ENCODE assay signal across 24 cellular contexts in genomic region chr13:46476174-46476573, GRCh38.
DNase-seq lines count a peak whose midpoint lies in the region; ATAC-seq and TF ChIP-seq lines count a peak whose summit lies in the region.
"Had no signal": no experiment of that assay in that cellular context is flagged by ENCODE, and none has a peak within 500 bp of the region (broad histone marks: within the 10 kb centered on the region; RNA-seq: fewer than 3 reads in every experiment).

No MANE protein-coding gene starts in this region.

- H3K4me1 ChIP-seq in breast epithelium = no peaks in the 10 kb centered on the region
- no peaks in the 10 kb centered on the region for H3K4me1 ChIP-seq in upper lobe of right lung
- no peaks in the 10 kb centered on the region for H3K4me1 ChIP-seq in OCI-LY7 (ENCODE audit: insufficient read depth, low read length, poor library complexity, severe bottlenecking)
- H3K4me1 ChIP-seq: HAP-1 had no signal

- no peak for TF ChIP-seq POLR2A in breast epithelium (IDR thresholded peaks at IDR 0.05)

- no peak overlapping the region for H3K27ac Mint-ChIP-seq in MCF 10A (ENCODE audit: low read depth, unreplicated experiment)
- H3K27ac Mint-ChIP-seq: CD8-positive, alpha-beta memory T cell; GM23338 had no signal

- peaks cover 9% of the 10 kb centered on the region for H3K4me1 Mint-ChIP-seq in MCF 10A (ENCODE audit: insufficient read depth, unreplicated experiment)
- H3K4me1 Mint-ChIP-seq: CD8-positive, alpha-beta memory T cell had no signal

- no peaks in the 10 kb centered on the region for H3K36me3 Mint-ChIP-seq in MCF 10A (ENCODE audit: insufficient read depth, unreplicated experiment)
- H3K36me3 Mint-ChIP-seq: CD8-positive, alpha-beta memory T cell had no signal

- H3K27me3 ChIP-seq in breast epithelium = no peaks in the 10 kb centered on the region
- H3K27me3 ChIP-seq in upper lobe of right lung = no peaks in the 10 kb centered on the region

- DNase-seq in MCF 10A (ENCODE audit: unreplicated experiment) (peak; percentile 26), breast epithelium (ENCODE audit: low spot score in 2 of 2) (no peak), fibroblast of the aortic adventitia (ENCODE audit: low read depth) (peak; percentile 34), upper lobe of right lung (no peak), OCI-LY7 (ENCODE audit: low spot score) (no peak), GM19238 (ENCODE audit: insufficient read length, low spot score) (no peak)
- DNase-seq: AML-193; Calu3; CD8-positive, alpha-beta memory T cell; DMS153; GF-D8; KG1; MV-4-11; NCI-H1105 treated with DMSO at 0.1 percent for 48 hours; NCI-H2029 treated with DMSO at 0.1 percent for 48 hours; NCI-H226; NCI-H510A treated with DMSO at 0.1 percent for 48 hours; NCI-H748 treated with DMSO at 0.1 percent for 48 hours; SIG-M5 had no signal

- H3K9me2 ChIP-seq in OCI-LY7 (ENCODE audit: insufficient read depth, low read length) = no peaks in the 10 kb centered on the region

- no peak overlapping the region for H2AFZ ChIP-seq in OCI-LY7 (ENCODE audit: low read length)
- H2AFZ ChIP-seq: GM23338 had no signal

- H3K9me3 Mint-ChIP-seq in MCF 10A (ENCODE audit: unreplicated experiment) = no peaks in the 10 kb centered on the region
- H3K9me3 Mint-ChIP-seq: CD8-positive, alpha-beta memory T cell; GM23338 had no signal

- CTCF ChIA-PET in MCF 10A (lab: Yijun Ruan, JAX) = interaction anchor here (0.6 kb wide), 1 partner anchor 384 kb away, joined by 3 read pairs; no protein-coding TSS in a partner anchor
- CTCF ChIA-PET in OCI-LY7 (lab: Charles Lee; ENCODE audit: unreplicated experiment) = interaction anchor here (0.6 kb wide), 1 partner anchor 119 kb away, joined by 3 read pairs; no protein-coding TSS in a partner anchor

- TF ChIP-seq CTCF in MCF 10A (IDR thresholded peaks at IDR 0.05; ENCODE audit: unreplicated experiment) (no peak), breast epithelium (IDR thresholded peaks at IDR 0.05) (no peak), fibroblast of the aortic adventitia (IDR thresholded peaks at IDR 0.05; ENCODE audit: insufficient read depth, low read length) (no peak), upper lobe of right lung (IDR thresholded peaks at IDR 0.05) (no peak), OCI-LY7 (conservative IDR thresholded peaks at IDR 0.05; ENCODE audit: low read length) (no peak)

- H3K4me3 ChIP-seq in breast epithelium = no peak overlapping the region
- no peak overlapping the region for H3K4me3 ChIP-seq in fibroblast of the aortic adventitia (ENCODE audit: low read depth, low read length)
- no peak overlapping the region for H3K4me3 ChIP-seq in upper lobe of right lung
- no peak overlapping the region for H3K4me3 ChIP-seq in OCI-LY7 (ENCODE audit: low read depth, low read length, poor library complexity, severe bottlenecking)
- H3K4me3 ChIP-seq: GM23338, HAP-1 had no signal

- POLR2A ChIA-PET in MCF 10A (lab: Yijun Ruan, JAX) (interaction anchor here (0.6 kb wide), 1 partner anchor 195 kb away, joined by 3 read pairs; no protein-coding TSS in a partner anchor), OCI-LY7 (lab: Charles Lee) (no interaction called here)

- no peaks in the 10 kb centered on the region for H3K36me3 ChIP-seq in breast epithelium
- no peaks in the 10 kb centered on the region for H3K36me3 ChIP-seq in upper lobe of right lung
- no peaks in the 10 kb centered on the region for H3K36me3 ChIP-seq in OCI-LY7 (ENCODE audit: insufficient read depth, low read length)
- H3K36me3 ChIP-seq: HAP-1 had no signal

- BruUV-seq in MCF 10A (replicated peaks; lab: Mats Ljungman, UMichigan) = no TSS peak
- BruUV-seq in OCI-LY7 (replicated peaks; lab: Mats Ljungman, UMichigan) = no TSS peak

- no peaks in the 10 kb centered on the region for H4K20me1 ChIP-seq in OCI-LY7 (ENCODE audit: insufficient read depth, low read length)

- H3K9me3 ChIP-seq in breast epithelium (no peaks in the 10 kb centered on the region), upper lobe of right lung (no peaks in the 10 kb centered on the region), OCI-LY7 (ENCODE audit: low read length) (no peaks in the 10 kb centered on the region)
- H3K9me3 ChIP-seq: HAP-1 had no signal

- H3K4me2 ChIP-seq in OCI-LY7 (ENCODE audit: low read length) = no peak overlapping the region
- H3K4me2 ChIP-seq: GM23338 had no signal

- H3K79me2 ChIP-seq in OCI-LY7 (ENCODE audit: insufficient read depth, low read depth, low read length) = no peaks in the 10 kb centered on the region

- intact Hi-C loops in MCF 10A (cut with micrococcal nuclease) (no loop called here), breast epithelium (cut with DNase I; ENCODE audit: low total_unique reads) (no loop called here), upper lobe of right lung (cut with DNase I) (no loop called here), OCI-LY7 (cut with micrococcal nuclease; ENCODE audit: unreplicated experiment) (no loop called here)

- peak; percentile 47 for ATAC-seq in SK-N-SH treated with all-trans-retinoic acid at 6 μM for 48 hours
- ATAC-seq in upper lobe of right lung = no peak
- ATAC-seq in GM18873 (IDR thresholded peaks at IDR 0.05; ENCODE audit: low FRiP score, unreplicated experiment) = no peak
- ATAC-seq: GM23338 had no signal

- no peak overlapping the region for H3K4me3 Mint-ChIP-seq in MCF 10A (ENCODE audit: unreplicated experiment)
- H3K4me3 Mint-ChIP-seq: CD8-positive, alpha-beta memory T cell; GM23338 had no signal

- peaks cover 15% of the 10 kb centered on the region for H3K27me3 Mint-ChIP-seq in MCF 10A (ENCODE audit: insufficient read depth, unreplicated experiment)

- H3K27ac ChIP-seq in breast epithelium = no peak overlapping the region
- no peak overlapping the region for H3K27ac ChIP-seq in upper lobe of right lung
- no peak overlapping the region for H3K27ac ChIP-seq in OCI-LY7 (ENCODE audit: low read depth, low read length, poor library complexity, severe bottlenecking)
- H3K27ac ChIP-seq: 22Rv1 had no signal

TF ChIP-seq in SK-N-SH treated with all-trans-retinoic acid at 6 μM for 48 hours, 23 proteins besides CTCF, POLR2A, EP300 and RAD21:
- TF ChIP-seq, protein P1, sequence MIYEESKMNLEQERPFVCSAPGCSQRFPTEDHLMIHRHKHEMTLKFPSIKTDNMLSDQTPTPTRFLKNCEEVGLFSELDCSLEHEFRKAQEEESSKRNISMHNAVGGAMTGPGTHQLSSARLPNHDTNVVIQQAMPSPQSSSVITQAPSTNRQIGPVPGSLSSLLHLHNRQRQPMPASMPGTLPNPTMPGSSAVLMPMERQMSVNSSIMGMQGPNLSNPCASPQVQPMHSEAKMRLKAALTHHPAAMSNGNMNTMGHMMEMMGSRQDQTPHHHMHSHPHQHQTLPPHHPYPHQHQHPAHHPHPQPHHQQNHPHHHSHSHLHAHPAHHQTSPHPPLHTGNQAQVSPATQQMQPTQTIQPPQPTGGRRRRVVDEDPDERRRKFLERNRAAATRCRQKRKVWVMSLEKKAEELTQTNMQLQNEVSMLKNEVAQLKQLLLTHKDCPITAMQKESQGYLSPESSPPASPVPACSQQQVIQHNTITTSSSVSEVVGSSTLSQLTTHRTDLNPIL (CRISPR knock-in tag; IDR thresholded peaks at IDR 0.05; ENCODE audit: low read depth) = no peak
- TF ChIP-seq PPARA (CRISPR knock-in tag; IDR thresholded peaks at IDR 0.05; ENCODE audit: borderline replicate concordance) (no peak), ZNF8 (CRISPR knock-in tag; IDR thresholded peaks at IDR 0.05) (no peak), CSRNP3 (CRISPR knock-in tag; IDR thresholded peaks at IDR 0.05) (no peak), BACH2 (CRISPR knock-in tag; IDR thresholded peaks at IDR 0.05; ENCODE audit: borderline replicate concordance) (no peak), ESRRG (CRISPR knock-in tag; IDR thresholded peaks at IDR 0.05) (no peak), RARB (CRISPR knock-in tag; IDR thresholded peaks at IDR 0.05) (no peak), ZNF565 (CRISPR knock-in tag; conservative IDR thresholded peaks at IDR 0.05; ENCODE audit: low read depth) (no peak)

Comparison
In these comparisons a context has a peak if more than half of its experiments do, and no peak if none do; other contexts are left out.
1. DNase-seq: peak in MCF 10A (single experiment) and fibroblast of the aortic adventitia (single experiment); none in breast epithelium (0 of 2), upper lobe of right lung (single experiment), OCI-LY7 (single experiment) and GM19238 (single experiment).